ENCODE assay signal across 8 cellular contexts in genomic region chr20:53863039-53863438, GRCh38.
DNase-seq lines count a peak whose midpoint lies in the region; ATAC-seq, FAIRE-seq and TF ChIP-seq lines count a peak whose summit lies in the region.
"Not testable (repeated sequence)": the region's sequence is repeated elsewhere in the genome, so short reads cannot be mapped to it uniquely, and the experiment has no call there.

No MANE protein-coding gene starts in this region.

- not testable (repeated sequence) for H3K27me3 ChIP-seq in H9 (ENCODE audit: insufficient read depth, low read length); H1 (replicated peaks in 1 of 4; ENCODE audit: control insufficient read depth in 3 of 4, extremely low read depth in 1 of 4, insufficient read depth in 3 of 4, low read length in 3 of 4)

- H2BK5ac ChIP-seq in H9 (ENCODE audit: insufficient read length, low read length); H1 (ENCODE audit: low read depth, low read length): not testable (repeated sequence)

- H3K27ac Mint-ChIP-seq in H9, result peak overlapping the region in 2 of 3 experiments; percentile 3 to 28; a peak in 1 of 7 replicates
- H3K27ac Mint-ChIP-seq in activated CD8-positive, alpha-beta T cell treated with anti-CD3 and anti-CD28 coated beads for 36 hours; activated naive CD4-positive, alpha-beta T cell treated with anti-CD3 and anti-CD28 coated beads, Interleukin-2, amount 50 U/mL, for 72 hours; stimulated activated naive CD8-positive, alpha-beta T cell treated with anti-CD3 and anti-CD28 coated beads, Interleukin-15, amount 100 ng/mL, for 72 hours: not testable (repeated sequence)
- H3K27ac Mint-ChIP-seq in progenitor cell of endocrine pancreas, result peak overlapping the region; percentile 70

- DNase-seq in H9; activated CD8-positive, alpha-beta T cell treated with anti-CD3 and anti-CD28 coated beads for 36 hours; activated naive CD4-positive, alpha-beta T cell treated with anti-CD3 and anti-CD28 coated beads, Interleukin-2, amount 50 U/mL, for 72 hours (ENCODE audit: low spot score in 2 of 2); H1 (ENCODE audit: low read depth in 1 of 2, low spot score in 2 of 2); progenitor cell of endocrine pancreas (ENCODE audit: low spot score, unreplicated experiment); stimulated activated naive CD8-positive, alpha-beta T cell treated with anti-CD3 and anti-CD28 coated beads, Interleukin-15, amount 100 ng/mL, for 72 hours: not testable (repeated sequence)

- not testable (repeated sequence) for H4K20me1 ChIP-seq in H9 (ENCODE audit: control insufficient read depth, insufficient read depth, insufficient read length); H1 (replicated peaks in 1 of 2; ENCODE audit: control insufficient read depth in 1 of 2, insufficient read depth in 2 of 2, low read length in 2 of 2)

- H3K4me3 ChIP-seq in H1 (ENCODE audit: extremely low read depth in 1 of 4, insufficient read depth in 2 of 4, low read depth in 3 of 4, low read length in 4 of 4), result not testable (repeated sequence)

- not testable (repeated sequence) for H3K23ac ChIP-seq in H9 (ENCODE audit: insufficient read length, low read depth, low read length); H1 (ENCODE audit: insufficient read length)

- POLR2A ChIA-PET in activated CD8-positive, alpha-beta T cell treated with anti-CD3 and anti-CD28 coated beads for 36 hours (lab: Charles Lee), result interaction anchor here (0.8 kb wide), 1 partner anchor 140 kb away, joined by 3 read pairs; no protein-coding TSS in a partner anchor
- POLR2A ChIA-PET in H1 (lab: Charles Lee; ENCODE audit: partially characterized antibody), result not testable (repeated sequence)

- H3K23me2 ChIP-seq in H9 (ENCODE audit: insufficient read length, low read depth, low read length, poor library complexity, severe bottlenecking); H1 (ENCODE audit: low read depth, low read length): not testable (repeated sequence)

- H3K27me3 Mint-ChIP-seq in H9 (ENCODE audit: low read depth); activated CD8-positive, alpha-beta T cell treated with anti-CD3 and anti-CD28 coated beads for 36 hours; progenitor cell of endocrine pancreas; stimulated activated naive CD8-positive, alpha-beta T cell treated with anti-CD3 and anti-CD28 coated beads, Interleukin-15, amount 100 ng/mL, for 72 hours: not testable (repeated sequence)

- not testable (repeated sequence) for H3K79me2 ChIP-seq in H9 (ENCODE audit: insufficient read depth, low read length); H1 (ENCODE audit: control insufficient read depth in 1 of 2, insufficient read depth in 2 of 2, low read length in 2 of 2)

- H4K5ac ChIP-seq in H9 (ENCODE audit: insufficient read length, low read depth, low read length); H1 (ENCODE audit: insufficient read length, low read depth, low read length): not testable (repeated sequence)

- not testable (repeated sequence) for FAIRE-seq in H1 (lab: Jason Lieb, UNC)

- H4K91ac ChIP-seq in H9 (ENCODE audit: insufficient read length, low read depth, low read length); H1 (replicated peaks; ENCODE audit: insufficient read length, low read length): not testable (repeated sequence)

- H3K36me3 Mint-ChIP-seq in H9 (ENCODE audit: insufficient read depth in 1 of 3, low read depth in 3 of 3); activated CD8-positive, alpha-beta T cell treated with anti-CD3 and anti-CD28 coated beads for 36 hours (ENCODE audit: low read depth); activated naive CD4-positive, alpha-beta T cell treated with anti-CD3 and anti-CD28 coated beads, Interleukin-2, amount 50 U/mL, for 72 hours; progenitor cell of endocrine pancreas (ENCODE audit: insufficient read depth): not testable (repeated sequence)

- not testable (repeated sequence) for TF ChIP-seq POLR2A in H1 (IDR thresholded peaks at IDR 0.05; ENCODE audit: control extremely low read depth in 1 of 2, low read depth in 2 of 2, low read length in 2 of 2)

- H3K4me1 ChIP-seq in H9 (ENCODE audit: insufficient read depth, low read length), result not testable (repeated sequence)
- H3K4me1 ChIP-seq in H1 (replicated peaks in 1 of 4; ENCODE audit: control insufficient read depth in 3 of 4, insufficient read depth in 4 of 4, low read length in 3 of 4), result peaks cover 7 to 31% (median 17%) of the 10 kb centered on the region in 4 experiments; a peak in 6 of 7 replicates

- CTCF ChIA-PET in activated CD8-positive, alpha-beta T cell treated with anti-CD3 and anti-CD28 coated beads for 36 hours (lab: Charles Lee), result interaction anchor here (0.8 to 5.4 kb wide), 2 partner anchors 23 to 53 kb away, joined by 3 to 27 read pairs; no protein-coding TSS in a partner anchor
- CTCF ChIA-PET in H1 (lab: Charles Lee; ENCODE audit: partially characterized antibody), result interaction anchor here (1.6 kb wide), 1 partner anchor 115 kb away, joined by 5 read pairs; no protein-coding TSS in a partner anchor

- H2AFZ ChIP-seq in H9 (ENCODE audit: low read length); H1 (ENCODE audit: low read length): not testable (repeated sequence)

- not testable (repeated sequence) for H3K18ac ChIP-seq in H9 (ENCODE audit: insufficient read length, low read depth, low read length); H1 (ENCODE audit: extremely low read depth, low read length)

- H2BK12ac ChIP-seq in H9 (ENCODE audit: insufficient read length, low read depth, low read length); H1 (ENCODE audit: low read depth, low read length): not testable (repeated sequence)

- not testable (repeated sequence) for H2BK120ac ChIP-seq in H9 (ENCODE audit: low read depth, low read length, poor library complexity, severe bottlenecking)
- peak overlapping the region; percentile 64 for H2BK120ac ChIP-seq in H1 (replicated peaks; ENCODE audit: low read depth, low read length)

- H3K36me3 ChIP-seq in H1 (ENCODE audit: control insufficient read depth in 2 of 4, insufficient read depth in 4 of 4, low read length in 3 of 4), result not testable (repeated sequence)

- not testable (repeated sequence) for H3K9ac ChIP-seq in H9 (ENCODE audit: extremely low read depth, insufficient read length, low read length); H1 (replicated peaks in 1 of 4; ENCODE audit: extremely low read depth in 1 of 4, low read depth in 3 of 4, low read length in 3 of 4)

- not testable (repeated sequence) for H3K4me2 ChIP-seq in H9 (ENCODE audit: insufficient read depth, insufficient read length, low read length); H1 (ENCODE audit: insufficient read depth in 1 of 2, low read depth in 2 of 2, low read length in 2 of 2)

- TF ChIP-seq RAD21 in H1 (IDR thresholded peaks at IDR 0.05 in 1 of 2, conservative IDR thresholded peaks at IDR 0.05 in 1 of 2; ENCODE audit: low read depth in 2 of 2, low read length in 2 of 2), result not testable (repeated sequence)

- H3K9me3 Mint-ChIP-seq in H9; activated CD8-positive, alpha-beta T cell treated with anti-CD3 and anti-CD28 coated beads for 36 hours; activated naive CD4-positive, alpha-beta T cell treated with anti-CD3 and anti-CD28 coated beads, Interleukin-2, amount 50 U/mL, for 72 hours; progenitor cell of endocrine pancreas (ENCODE audit: low read depth); stimulated activated naive CD8-positive, alpha-beta T cell treated with anti-CD3 and anti-CD28 coated beads, Interleukin-15, amount 100 ng/mL, for 72 hours: not testable (repeated sequence)

- no CpG with 5 or more reads among the region's 5 CpGs for WGBS in H9 (ENCODE audit: extremely low coverage, insufficient read length, low lambda C conversion rate)
- WGBS in H1 (ENCODE audit: extremely low coverage in 1 of 2, insufficient coverage in 1 of 2, insufficient read length in 1 of 2, insufficient replicate concordance in 2 of 2, low coverage in 1 of 2, low lambda C conversion rate in 2 of 2, missing lambda C conversion rate in 1 of 2), 2 experiments, result 88% methylated on average over 5 of the region's 5 CpGs; no CpG with 5 or more reads in 1 of the 2 experiments

- not testable (repeated sequence) for H3K4me3 Mint-ChIP-seq in H9; activated CD8-positive, alpha-beta T cell treated with anti-CD3 and anti-CD28 coated beads for 36 hours; progenitor cell of endocrine pancreas (ENCODE audit: low read depth); stimulated activated naive CD8-positive, alpha-beta T cell treated with anti-CD3 and anti-CD28 coated beads, Interleukin-15, amount 100 ng/mL, for 72 hours

- not testable (repeated sequence) for H2BK15ac ChIP-seq in H9 (ENCODE audit: low read depth, low read length); H1 (ENCODE audit: low read length)

- intact Hi-C loops in activated CD8-positive, alpha-beta T cell treated with anti-CD3 and anti-CD28 coated beads for 36 hours (cut with micrococcal nuclease), result not testable (repeated sequence)

- H3K4ac ChIP-seq in H9 (ENCODE audit: low read depth, low read length); H1 (replicated peaks; ENCODE audit: insufficient read length, low read depth, low read length): not testable (repeated sequence)

- H3K56ac ChIP-seq in H9 (ENCODE audit: insufficient read length, low read depth, low read length); H1 (replicated peaks; ENCODE audit: insufficient read length, low read depth, low read length): not testable (repeated sequence)

- not testable (repeated sequence) for H4K8ac ChIP-seq in H9 (replicated peaks; ENCODE audit: insufficient read length, low read depth, low read length); H1 (ENCODE audit: extremely low read depth, insufficient read depth, low read length)

- not testable (repeated sequence) for H3T11ph ChIP-seq in H9 (ENCODE audit: low read length)

- peaks cover 60 to 62% of the 10 kb centered on the region in 2 experiments for H3K4me1 Mint-ChIP-seq in H9
- peaks cover 43% of the 10 kb centered on the region for H3K4me1 Mint-ChIP-seq in activated CD8-positive, alpha-beta T cell treated with anti-CD3 and anti-CD28 coated beads for 36 hours (ENCODE audit: low read depth)
- peaks cover 59% of the 10 kb centered on the region for H3K4me1 Mint-ChIP-seq in progenitor cell of endocrine pancreas (ENCODE audit: low read depth)
- peaks cover 44% of the 10 kb centered on the region for H3K4me1 Mint-ChIP-seq in stimulated activated naive CD8-positive, alpha-beta T cell treated with anti-CD3 and anti-CD28 coated beads, Interleukin-15, amount 100 ng/mL, for 72 hours

- H3K27ac ChIP-seq in 22Rv1, result peak overlapping the region; percentile 94
- not testable (repeated sequence) for H3K27ac ChIP-seq in H9 (ENCODE audit: insufficient read length, low read depth, low read length); H1 (ENCODE audit: low read depth, low read length)
- H3K27ac ChIP-seq in VCaP, result peak overlapping the region; percentile 99

- not testable (repeated sequence) for TF ChIP-seq EP300 in H1 (IDR thresholded peaks at IDR 0.05; ENCODE audit: borderline replicate concordance in 1 of 2, low read depth in 2 of 2, low read length in 2 of 2)

- peak; percentile 28 for ATAC-seq in activated CD8-positive, alpha-beta T cell treated with anti-CD3 and anti-CD28 coated beads for 36 hours
- peak; percentile 46 to 84 for ATAC-seq in activated naive CD4-positive, alpha-beta T cell treated with anti-CD3 and anti-CD28 coated beads, Interleukin-2, amount 50 U/mL, for 72 hours
- ATAC-seq in stimulated activated naive CD8-positive, alpha-beta T cell treated with anti-CD3 and anti-CD28 coated beads, Interleukin-15, amount 100 ng/mL, for 72 hours, result peak; percentile 46

- H3K9me3 ChIP-seq in H9 (ENCODE audit: control insufficient read depth, low read depth, low read length); H1 (ENCODE audit: insufficient read depth in 2 of 2, low read depth in 1 of 2, low read length in 1 of 2): not testable (repeated sequence)

- H3K14ac ChIP-seq in H9 (ENCODE audit: insufficient read depth, low read length); H1 (ENCODE audit: insufficient read length): not testable (repeated sequence)

- not testable (repeated sequence) for H3K79me1 ChIP-seq in H9 (ENCODE audit: insufficient read depth, low read depth, low read length, poor library complexity, severe bottlenecking); H1 (ENCODE audit: low read depth, low read length)

- not testable (repeated sequence) for H2AK5ac ChIP-seq in H9 (ENCODE audit: insufficient read length, low read length); H1 (ENCODE audit: low read depth, low read length)

- H2BK20ac ChIP-seq in H9 (ENCODE audit: low read depth, low read length, poor library complexity, severe bottlenecking); H1 (ENCODE audit: low read length): not testable (repeated sequence)

- not testable (repeated sequence) for TF ChIP-seq CTCF in 22Rv1 (IDR thresholded peaks at IDR 0.05); H9 (conservative IDR thresholded peaks at IDR 0.05); VCaP (conservative IDR thresholded peaks at IDR 0.05); activated CD8-positive, alpha-beta T cell treated with anti-CD3 and anti-CD28 coated beads for 36 hours (IDR thresholded peaks at IDR 0.05); H1 (IDR thresholded peaks at IDR 0.05; ENCODE audit: control extremely low read depth in 1 of 3, insufficient read depth in 1 of 3, low read depth in 1 of 3, low read length in 3 of 3); progenitor cell of endocrine pancreas (IDR thresholded peaks at IDR 0.05; ENCODE audit: unreplicated experiment)
